Comparison of ENCODE assay signal across 8 cellular contexts in genomic region chr15:59687831-59688230, GRCh38. TPM values are rescaled to one million over a fixed set of nuclear protein-coding genes. Genes with fewer than 3 reads are reported as not detected.
DNase-seq lines count a peak whose midpoint lies in the region; ATAC-seq, FAIRE-seq and TF ChIP-seq lines count a peak whose summit lies in the region.

No MANE protein-coding gene starts in this region.

- H3K4me1 ChIP-seq in CD4-positive, alpha-beta memory T cell (ENCODE audit: insufficient read depth, low read length) = peaks cover 56% of the 10 kb centered on the region
- H3K4me1 ChIP-seq in HAP-1 (no peaks in the 10 kb centered on the region; the same call in none of the 2 replicates), osteoblast (ENCODE audit: insufficient read depth, low read length) (peaks cover 29% of the 10 kb centered on the region)

- intact Hi-C loops in CD4-positive, alpha-beta memory T cell (cut with micrococcal nuclease) = loop anchor here (2.0 to 10.0 kb wide), 6 partner anchors 65 to 939 kb away; partner anchors contain the start of genes ADAM10, ICE2 and RNF111

- H3K79me2 ChIP-seq in osteoblast (ENCODE audit: insufficient read depth, low read length) = peaks cover 63% of the 10 kb centered on the region

- H3K9me3 Mint-ChIP-seq in CD4-positive, alpha-beta memory T cell = no peaks in the 10 kb centered on the region

- no peaks in the 10 kb centered on the region for H3K27me3 ChIP-seq in CD4-positive, alpha-beta memory T cell (ENCODE audit: insufficient read depth, low read length)
- H3K27me3 ChIP-seq in HAP-1 (ENCODE audit: low read depth) (no peaks in the 10 kb centered on the region), osteoblast (ENCODE audit: insufficient read depth, low read length) (no peaks in the 10 kb centered on the region)

- peaks cover 7% of the 10 kb centered on the region for H3K36me3 ChIP-seq in CD4-positive, alpha-beta memory T cell (ENCODE audit: insufficient read depth, low read length)
- H3K36me3 ChIP-seq in HAP-1 (replicated peaks) = peaks cover 14% of the 10 kb centered on the region
- peaks cover 11% of the 10 kb centered on the region for H3K36me3 ChIP-seq in osteoblast (ENCODE audit: insufficient read depth, low read length)

- H3K27ac ChIP-seq in CD4-positive, alpha-beta memory T cell (ENCODE audit: low read depth, low read length) = peak overlapping the region; percentile 100
- peak overlapping the region; percentile 98 for H3K27ac ChIP-seq in osteoblast (ENCODE audit: low read depth, low read length)

- TF ChIP-seq POLR2A in erythroblast (IDR thresholded peaks at IDR 0.05; ENCODE audit: low read length) = no peak

- peaks cover 46% of the 10 kb centered on the region for H4K20me1 ChIP-seq in osteoblast (ENCODE audit: insufficient read depth, low read length)

- H3K4me2 ChIP-seq in osteoblast (ENCODE audit: insufficient read depth, low read length) = peak overlapping the region; percentile 93

- H3K4me1 Mint-ChIP-seq in CD4-positive, alpha-beta memory T cell = peaks cover 37 to 70% (median 48%) of the 10 kb centered on the region in 4 donors

- peak overlapping the region; percentile 61 to 100 for H3K4me3 ChIP-seq in CD4-positive, alpha-beta memory T cell (ENCODE audit: low read length in 2 of 2)
- peak overlapping the region; percentile 96 for H3K4me3 ChIP-seq in HAP-1
- H3K4me3 ChIP-seq in osteoblast (ENCODE audit: insufficient read depth, low read length) = peak overlapping the region; percentile 100

- DNase-seq in CD4-positive, alpha-beta memory T cell = peak; percentile 17 to 84 (median 30)
- DNase-seq in HAP-1 (ENCODE audit: low spot score in 2 of 2) (peak; percentile 18 to 19), T-helper 1 cell (peak in 3 of 5 donors; percentile 4 to 74 (median 18)), erythroblast (lab: John Stamatoyannopoulos, UW) (peak; percentile 35 to 54), osteoblast (ENCODE audit: insufficient read length, low spot score, missing footprints) (no peak), HTR-8/SVneo (ENCODE audit: insufficient read length, low spot score) (no peak)

- in situ Hi-C loops in HAP-1 (cut with MboI; ENCODE audit: low sequenced_read_pairs) = no loop called here

- H3K27me3 Mint-ChIP-seq in CD4-positive, alpha-beta memory T cell = no peaks in the 10 kb centered on the region

- no peak overlapping the region for H2AFZ ChIP-seq in osteoblast (ENCODE audit: low read length)

- POLR2A ChIA-PET in CD4-positive, alpha-beta memory T cell (lab: Charles Lee; ENCODE audit: partially characterized antibody) = interaction anchor here (0.6 to 4.9 kb wide), 7 partner anchors 8 to 917 kb away, joined by 3 to 62 read pairs (median 4); partner anchors contain the start of genes ANXA2 and GTF2A2

- TF ChIP-seq CTCF in osteoblast (IDR thresholded peaks at IDR 0.05; ENCODE audit: extremely low read depth, low read depth, low read length) = no peak

- CTCF ChIA-PET in CD4-positive, alpha-beta memory T cell (lab: Charles Lee; ENCODE audit: partially characterized antibody) = interaction anchor here (0.9 kb wide), 1 partner anchor 639 kb away, joined by 3 read pairs; no protein-coding TSS in a partner anchor

- peak overlapping the region; percentile 89 to 99 (median 99) for H3K27ac Mint-ChIP-seq in CD4-positive, alpha-beta memory T cell

- peaks cover 19 to 33% of the 10 kb centered on the region in 2 donors for H3K36me3 Mint-ChIP-seq in CD4-positive, alpha-beta memory T cell

- no peak for FAIRE-seq in HTR-8/SVneo (lab: Jason Lieb, UNC)

- no peaks in the 10 kb centered on the region for H3K9me3 ChIP-seq in CD4-positive, alpha-beta memory T cell (ENCODE audit: control insufficient read depth in 1 of 2, low read length in 2 of 2)
- H3K9me3 ChIP-seq in HAP-1 = no peaks in the 10 kb centered on the region
- no peaks in the 10 kb centered on the region for H3K9me3 ChIP-seq in osteoblast (ENCODE audit: low read depth, low read length)

- peak overlapping the region; percentile 88 to 99 (median 94) for H3K4me3 Mint-ChIP-seq in CD4-positive, alpha-beta memory T cell

- ATAC-seq in GM18868 (IDR thresholded peaks at IDR 0.05; ENCODE audit: unreplicated experiment) (no peak), HG03108 (IDR thresholded peaks at IDR 0.05; ENCODE audit: unreplicated experiment) (no peak)

RNA-seq across cellular contexts. Expression of gene BNIP2, which starts 1.3 kb away (rescaled TPM):
- total RNA-seq in CD4-positive, alpha-beta memory T cell = 10 to 100 TPM; 86.9 to 87.9 TPM
- polyA plus RNA-seq in CD4-positive, alpha-beta memory T cell = 100 to 1,000 TPM; 105 to 138 TPM
- 129 and 161 TPM in 2 replicates for total RNA-seq in osteoblast

RNA-seq across cellular contexts. Expression of gene GTF2A2, which starts 30.5 kb away (rescaled TPM):
- 10 to 100 TPM; 58.5 to 64.6 TPM for total RNA-seq in CD4-positive, alpha-beta memory T cell
- polyA plus RNA-seq in CD4-positive, alpha-beta memory T cell = 100 to 1,000 TPM; 118 to 127 TPM
- 18.9 and 19.2 TPM in 2 replicates for total RNA-seq in osteoblast

Comparison
In these comparisons a context has a peak if more than half of its experiments do, and no peak if none do; other contexts are left out.
1. DNase-seq: peak in CD4-positive, alpha-beta memory T cell (5 of 5), HAP-1 (2 of 2), T-helper 1 cell (3 of 5) and erythroblast (2 of 2); none in osteoblast (single experiment) and HTR-8/SVneo (single experiment).
2. Peak in every context shown above with its lines, with median percentiles within 50 percentile points of each other: H3K4me3 ChIP-seq.